9 cellular contexts compared by ENCODE assay signal in genomic region chrX:13956998-13957397, GRCh38.
"Had no signal": no experiment of that assay in that cellular context is flagged by ENCODE, and none has a peak within 500 bp of the region (broad histone marks: within the 10 kb centered on the region; RNA-seq: fewer than 3 reads in every experiment).

No MANE protein-coding gene starts in this region.

- H3K4me3 ChIP-seq: GM23248, GM23338, HAP-1 had no signal

- H3K27ac ChIP-seq: GM23248 had no signal

- H3K36me3 ChIP-seq: HAP-1 had no signal

- H3K9me3 Mint-ChIP-seq: HFFc6 had no signal

- H3K4me2 ChIP-seq: GM23338 had no signal

- DNase-seq: GM23248, GOT3, H7, H9, HCEC 1CT, HFFc6 had no signal

- H3K4me1 Mint-ChIP-seq: GM23338 had no signal

- H3K9ac ChIP-seq: GM23248 had no signal

- H3K4me3 Mint-ChIP-seq: GM23338, H9, HFFc6 had no signal

- H3K4me1 ChIP-seq: HAP-1 had no signal

- H2AFZ ChIP-seq: GM23248, GM23338 had no signal

- ATAC-seq: GM23338, HCT116 had no signal

- H3K27ac Mint-ChIP-seq: GM23338, H9, HFFc6 had no signal
